ENCODE assay signal across 40 cellular contexts in the genomic region with DNA sequence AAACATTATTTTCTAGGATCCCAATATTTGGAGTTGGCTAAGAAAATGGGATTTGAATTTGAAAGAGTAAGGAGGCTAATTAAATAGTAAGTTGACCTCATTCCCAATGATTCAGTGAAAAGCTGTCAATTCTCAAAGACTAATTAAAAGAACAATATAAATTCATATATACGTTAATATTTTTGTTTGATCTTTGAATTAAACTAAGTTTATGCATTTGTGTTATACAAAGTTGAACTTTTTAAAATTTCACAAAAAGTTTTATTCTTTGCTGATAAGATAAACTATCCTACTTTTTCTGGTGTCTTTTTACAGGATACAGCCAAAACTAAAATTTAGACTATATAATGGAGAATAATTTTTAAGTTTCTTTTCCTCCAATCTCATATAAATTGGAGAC. TPM values are rescaled to one million over a fixed set of nuclear protein-coding genes. Genes with fewer than 3 reads are reported as not detected.
"Had no signal": no experiment of that assay in that cellular context is flagged by ENCODE, and none has a peak within 500 bp of the region (broad histone marks: within the 10 kb centered on the region; RNA-seq: fewer than 3 reads in every experiment).

A gene (plus strand): TSS at position 301 of the 400 bp plus-strand sequence. CDS start 100 bp downstream, outside the sequence.

- H3K4me3 ChIP-seq: adrenal gland, ascending aorta, body of pancreas, breast epithelium, cardiac muscle cell had no signal

- H3K27ac ChIP-seq: adrenal gland, ascending aorta, body of pancreas, brain microvascular endothelial cell, breast epithelium, cardiac muscle cell had no signal

- FAIRE-seq: astrocyte had no signal

- H3K27me3 ChIP-seq: adrenal gland, ascending aorta, body of pancreas, brain microvascular endothelial cell, breast epithelium, cardiac muscle cell had no signal

- ATAC-seq: activated naive CD4-positive, alpha-beta T cell treated with anti-CD3 and anti-CD28 coated beads, Interleukin-2, amount 50 U/mL, for 72 hours; activated naive CD8-positive, alpha-beta T cell treated with anti-CD3 and anti-CD28 coated beads, Interleukin-2, amount 50 U/mL, for 24 hours; activated T-cell treated with anti-CD3 and anti-CD28 coated beads, Interleukin-2, amount 50 U/mL, for 4 hours; activated T-cell treated with anti-CD3 and anti-CD28 coated beads, Interleukin-2, amount 50 U/mL, for 72 hours; activated T-helper 17 cell treated with anti-CD3 and anti-CD28 coated beads, Interleukin-2, amount 50 U/mL, for 72 hours; body of pancreas had no signal

- H3K9me3 ChIP-seq: ascending aorta had no signal

- H3K36me3 ChIP-seq: adrenal gland, ascending aorta, brain microvascular endothelial cell, breast epithelium, cardiac muscle cell had no signal

- H3K4me1 ChIP-seq: adrenal gland, ascending aorta, body of pancreas, breast epithelium had no signal

- DNase-seq: activated effector memory CD4-positive, alpha-beta T cell treated with anti-CD3 and anti-CD28 coated beads, Interleukin-2, amount 50 U/mL, for 16 hours; activated effector memory CD4-positive, alpha-beta T cell treated with Interleukin-2 at 50 U/mL for 16 hours; activated gamma-delta T cell; activated gamma-delta T cell treated with Interleukin-2 at 50 U/mL for 16 hours; activated naive CD4-positive, alpha-beta T cell; activated naive CD4-positive, alpha-beta T cell treated with anti-CD3 and anti-CD28 coated beads for 36 hours; activated naive CD4-positive, alpha-beta T cell treated with anti-CD3 and anti-CD28 coated beads, Interleukin-2, amount 10 ng/mL, durations not matched to agents 7 days and 5 days; activated naive CD4-positive, alpha-beta T cell treated with anti-CD3 and anti-CD28 coated beads, Interleukin-2, amount 50 U/mL, for 16 hours; activated naive CD4-positive, alpha-beta T cell treated with Interleukin-2 at 50 U/mL for 16 hours; activated naive CD8-positive, alpha-beta T cell treated with anti-CD3 and anti-CD28 coated beads for 36 hours; activated naive CD8-positive, alpha-beta T cell treated with anti-CD3 and anti-CD28 coated beads, Interleukin-2, amount 10 ng/mL, durations not matched to agents 7 days and 5 days; activated naive CD8-positive, alpha-beta T cell treated with anti-CD3 and anti-CD28 coated beads, Interleukin-2, amount 50 U/mL, for 24 hours; activated T-cell treated with anti-CD3 and anti-CD28 coated beads, Interleukin-2, amount 50 U/mL, for 1 hour; activated T-cell treated with anti-CD3 and anti-CD28 coated beads, Interleukin-2, amount 50 U/mL, for 24 hours; activated T-cell treated with anti-CD3 and anti-CD28 coated beads, Interleukin-2, amount 50 U/mL, for 4 hours; activated T-cell treated with anti-CD3 and anti-CD28 coated beads, Interleukin-2, amount 50 U/mL, for 48 hours; activated T-cell treated with anti-CD3 and anti-CD28 coated beads, Interleukin-2, amount 50 U/mL, for 72 hours; adrenal gland; amniotic stem cell; amygdala; anterior cingulate cortex; aorta; body of pancreas; brain microvascular endothelial cell; caudate nucleus; central memory CD4-positive, alpha-beta T cell; cerebellar nuclear complex had no signal

RNA-seq across cellular contexts. Expression of the gene that starts here (rescaled TPM):
- total RNA-seq: activated naive CD4-positive, alpha-beta T cell treated with anti-CD3 and anti-CD28 coated beads for 36 hours; activated naive CD4-positive, alpha-beta T cell treated with anti-CD3 and anti-CD28 coated beads, Interleukin-2, amount 50 U/mL, for 72 hours; activated naive CD8-positive, alpha-beta T cell treated with anti-CD3 and anti-CD28 coated beads for 36 hours; activated naive CD8-positive, alpha-beta T cell treated with anti-CD3 and anti-CD28 coated beads, Interleukin-2, amount 10 ng/mL, durations not matched to agents 7 days and 5 days; activated T-cell treated with anti-CD3 and anti-CD28 coated beads, Interleukin-2, amount 50 U/mL, for 4 hours; activated T-cell treated with anti-CD3 and anti-CD28 coated beads, Interleukin-2, amount 50 U/mL, for 72 hours; activated T-helper 1 cell treated with anti-CD3 and anti-CD28 coated beads, Interleukin-12 subunit alpha, Interleukin-12 subunit beta, Interleukin-2, Interleukin-4 antibody, amounts not matched to agents 30 ng/mL and 10 ng/mL and 1 ng/mL, durations not matched to agents 14 hours and 24 hours and 36 hours; activated T-helper 17 cell treated with anti-CD3 and anti-CD28 coated beads, Interleukin-2, amount 50 U/mL, for 72 hours; activated T-helper 2 cell treated with anti-CD3 and anti-CD28 coated beads, Interferon-gamma antibody, Interleukin-2, Interleukin-4, amounts not matched to agents 10 μg/mL and 5 μg/mL and 100 μg/mL, durations not matched to agents 14 hours and 24 hours and 36 hours; adrenal gland; aorta; ascending aorta; astrocyte; body of pancreas; breast epithelium; bronchial epithelial cell; cardiac muscle cell; cardiac septum; cerebellum; chondrocyte had no signal
- polyA plus RNA-seq: adipose tissue, adrenal gland, aorta, cardiac muscle cell had no signal
